ENCODE assay signal across 13 cellular contexts in genomic region chr1:245807954-245808719, GRCh38.
DNase-seq lines count a peak whose midpoint lies in the region; ATAC-seq and TF ChIP-seq lines count a peak whose summit lies in the region.
"Had no signal": no experiment of that assay in that cellular context is flagged by ENCODE, and none has a peak within 500 bp of the region (broad histone marks: within the 10 kb centered on the region; RNA-seq: fewer than 3 reads in every experiment).

No MANE protein-coding gene starts in this region.

- H3K27me3 ChIP-seq in lower lobe of right lung (ENCODE audit: low read depth) (no peaks in the 10 kb centered on the region), H9 (ENCODE audit: insufficient read depth, low read length) (no peaks in the 10 kb centered on the region)

- H2BK5ac ChIP-seq in H9 (ENCODE audit: insufficient read length, low read length): no peak overlapping the region

- no peak overlapping the region; a peak in 1 of 7 replicates for H3K27ac Mint-ChIP-seq in H9
- H3K27ac Mint-ChIP-seq: CD8-positive, alpha-beta T cell; stimulated activated effector memory CD8-positive, alpha-beta T cell treated with anti-CD3 and anti-CD28 coated beads, Interleukin-12 subunit alpha, Interleukin-12 subunit beta, amount 100 ng/mL, for 72 hours had no signal

- H4K5ac ChIP-seq in H9 (ENCODE audit: insufficient read length, low read depth, low read length): no peak overlapping the region

- H3K4ac ChIP-seq in H9 (ENCODE audit: low read depth, low read length): no peak overlapping the region

- H3K14ac ChIP-seq in H9 (ENCODE audit: insufficient read depth, low read length): no peak overlapping the region

- ATAC-seq in GM21528 (IDR thresholded peaks at IDR 0.05; ENCODE audit: low FRiP score, unreplicated experiment) (peak; percentile 37), lower lobe of right lung (peak; percentile 92 to 97)
- ATAC-seq: CD8-positive, alpha-beta T cell; HCT116 had no signal

- no CpG with 5 or more reads among the region's 7 CpGs for WGBS in H9 (ENCODE audit: extremely low coverage, insufficient read length, low lambda C conversion rate)

- peaks cover 10% of the 10 kb centered on the region for H3K27me3 Mint-ChIP-seq in H9 (ENCODE audit: low read depth)

- no peaks in the 10 kb centered on the region for H3K79me1 ChIP-seq in H9 (ENCODE audit: insufficient read depth, low read depth, low read length, poor library complexity, severe bottlenecking)

- no peak overlapping the region for H3K9ac ChIP-seq in H9 (ENCODE audit: extremely low read depth, insufficient read length, low read length)

- H3K36me3 ChIP-seq in lower lobe of right lung: no peaks in the 10 kb centered on the region

- intact Hi-C loops in lower lobe of right lung (cut with DNase I): no loop called here

- H2AK5ac ChIP-seq in H9 (ENCODE audit: insufficient read length, low read length): no peak overlapping the region

- no peaks in the 10 kb centered on the region for H3K79me2 ChIP-seq in H9 (ENCODE audit: insufficient read depth, low read length)

- H3K9me3 Mint-ChIP-seq in H9: no peaks in the 10 kb centered on the region
- H3K9me3 Mint-ChIP-seq: CD8-positive, alpha-beta T cell; stimulated activated effector memory CD8-positive, alpha-beta T cell treated with anti-CD3 and anti-CD28 coated beads, Interleukin-12 subunit alpha, Interleukin-12 subunit beta, amount 100 ng/mL, for 72 hours had no signal

- H2BK20ac ChIP-seq in H9 (ENCODE audit: low read depth, low read length, poor library complexity, severe bottlenecking): no peak overlapping the region

- no peak overlapping the region for H2AFZ ChIP-seq in H9 (ENCODE audit: low read length)

- no peak overlapping the region for H2BK120ac ChIP-seq in H9 (ENCODE audit: low read depth, low read length, poor library complexity, severe bottlenecking)

- H3K4me1 Mint-ChIP-seq in H9: peaks cover 21 to 22% of the 10 kb centered on the region in 2 experiments

- H3K36me3 Mint-ChIP-seq in H9 (ENCODE audit: insufficient read depth in 1 of 3, low read depth in 3 of 3): no peaks in the 10 kb centered on the region
- H3K36me3 Mint-ChIP-seq: stimulated activated effector memory CD8-positive, alpha-beta T cell treated with anti-CD3 and anti-CD28 coated beads, Interleukin-12 subunit alpha, Interleukin-12 subunit beta, amount 100 ng/mL, for 72 hours had no signal

- H3K27ac ChIP-seq in lower lobe of right lung (peak overlapping the region; percentile 70), H9 (ENCODE audit: insufficient read length, low read depth, low read length) (no peak overlapping the region)

- H4K8ac ChIP-seq in H9 (replicated peaks; ENCODE audit: insufficient read length, low read depth, low read length): no peak overlapping the region

- H4K91ac ChIP-seq in H9 (ENCODE audit: insufficient read length, low read depth, low read length): no peak overlapping the region

- H2BK12ac ChIP-seq in H9 (ENCODE audit: insufficient read length, low read depth, low read length): no peak overlapping the region

- no peak overlapping the region for H3K23ac ChIP-seq in H9 (ENCODE audit: insufficient read length, low read depth, low read length)

- DNase-seq in Daoy (ENCODE audit: low read depth) (peak; percentile 31), NCI-H2029 treated with DMSO at 0.1 percent for 48 hours (lab: John Stamatoyannopoulos, UW) (peak; percentile 58), lower lobe of right lung (peak; percentile 81), H9 (no peak), NCI-H748 (lab: John Stamatoyannopoulos, UW; ENCODE audit: unreplicated experiment) (no peak), cerebellar cortex (ENCODE audit: low spot score) (no peak)
- no peak for DNase-seq in activated CD4-positive, alpha-beta T cell treated with anti-CD3 and anti-CD28 coated beads for 1 hour
- DNase-seq: activated T-cell treated with anti-CD3 and anti-CD28 coated beads, Interleukin-2, amount 50 U/mL, for 1 hour; CD8-positive, alpha-beta T cell; NCI-H1105 had no signal

- H3K9me3 ChIP-seq in lower lobe of right lung: no peaks in the 10 kb centered on the region
- no peaks in the 10 kb centered on the region for H3K9me3 ChIP-seq in H9 (ENCODE audit: control insufficient read depth, low read depth, low read length)

- H3K4me3 Mint-ChIP-seq in H9: no peak overlapping the region
- H3K4me3 Mint-ChIP-seq: CD8-positive, alpha-beta T cell; stimulated activated effector memory CD8-positive, alpha-beta T cell treated with anti-CD3 and anti-CD28 coated beads, Interleukin-12 subunit alpha, Interleukin-12 subunit beta, amount 100 ng/mL, for 72 hours had no signal

- H3K23me2 ChIP-seq in H9 (ENCODE audit: insufficient read length, low read depth, low read length, poor library complexity, severe bottlenecking): no peaks in the 10 kb centered on the region

- H3K4me3 ChIP-seq in lower lobe of right lung: peak overlapping the region; percentile 14

- TF ChIP-seq CTCF in lower lobe of right lung (IDR thresholded peaks at IDR 0.05): no peak
- no peak for TF ChIP-seq CTCF in H9 (conservative IDR thresholded peaks at IDR 0.05)

- H4K20me1 ChIP-seq in H9 (ENCODE audit: control insufficient read depth, insufficient read depth, insufficient read length): no peaks in the 10 kb centered on the region

- peaks cover 20% of the 10 kb centered on the region for H3K4me1 ChIP-seq in lower lobe of right lung
- H3K4me1 ChIP-seq in H9 (ENCODE audit: insufficient read depth, low read length): no peaks in the 10 kb centered on the region; the same call in 1 of the 2 replicates

- no peak overlapping the region for H3K4me2 ChIP-seq in H9 (ENCODE audit: insufficient read depth, insufficient read length, low read length)

- no peak overlapping the region for H3K56ac ChIP-seq in H9 (ENCODE audit: insufficient read length, low read depth, low read length)

- no peak overlapping the region for H2BK15ac ChIP-seq in H9 (ENCODE audit: low read depth, low read length)

- H3T11ph ChIP-seq in H9 (ENCODE audit: low read length): no peak overlapping the region

- no peak overlapping the region for H3K18ac ChIP-seq in H9 (ENCODE audit: insufficient read length, low read depth, low read length)

Comparison
In these comparisons a context has a peak if more than half of its experiments do, and no peak if none do; other contexts are left out.
1. DNase-seq: peak in Daoy (single experiment), NCI-H2029 treated with DMSO at 0.1 percent for 48 hours (single experiment) and lower lobe of right lung (single experiment); none in activated CD4-positive, alpha-beta T cell treated with anti-CD3 and anti-CD28 coated beads for 1 hour (single experiment), H9 (single experiment), NCI-H748 (single experiment) and cerebellar cortex (single experiment).